Comparison of ENCODE assay signal across 30 cellular contexts in genomic region chr15:29207027-29207757, GRCh38.
"Had no signal": no experiment of that assay in that cellular context is flagged by ENCODE, and none has a peak within 500 bp of the region (broad histone marks: within the 10 kb centered on the region; RNA-seq: fewer than 3 reads in every experiment).

No MANE protein-coding gene starts in this region.

- H3K4me3 ChIP-seq: left lung, lower lobe of right lung, ovary, right atrium auricular region, skin epidermis, stomach, thoracic aorta, tibial artery, upper lobe of right lung, uterus had no signal

- DNase-seq: hypothalamus; immature natural killer cell; kidney; left colon; left lung; lower lobe of right lung; mammary epithelial cell; mesenchymal stem cell; naive thymus-derived CD8-positive, alpha-beta T cell; occipital lobe; ovary; stimulated activated CD4-positive, alpha-beta T cell treated with anti-CD3 and anti-CD28 coated beads, Interleukin-12 subunit alpha, Interleukin-12 subunit beta, amount 100 ng/mL, for 4 hours; stimulated activated CD4-positive, alpha-beta T cell treated with anti-CD3 and anti-CD28 coated beads, Interleukin-15, amount 100 ng/mL, for 24 hours; stimulated activated CD4-positive, alpha-beta T cell treated with anti-CD3 and anti-CD28 coated beads, Interleukin-2, amount 100 ng/mL, for 24 hours; stimulated activated CD4-positive, alpha-beta T cell treated with anti-CD3 and anti-CD28 coated beads, Interleukin-4, amount 100 ng/mL, for 1 hour; stimulated activated naive B cell treated with anti-CD40 and anti-IgM and Interleukin-4, amounts not matched to agents 10 μg/mL and 1 μg/mL and 100 μg/mL, for 72 hours; stimulated activated naive CD8-positive, alpha-beta T cell treated with anti-CD3 and anti-CD28 coated beads, Interleukin-15, Interleukin-2, amounts not matched to agents 100 U/mL and 50 U/mL, for 24 hours; stomach; tibial artery; trophoblast cell; upper lobe of right lung; uterus had no signal

- H3K27ac ChIP-seq: left lung, lower lobe of right lung, neutrophil, ovary, right atrium auricular region, skin epidermis, stomach, thoracic aorta, tibial artery, upper lobe of right lung, uterus had no signal

- H3K27me3 ChIP-seq: ovary, right atrium auricular region, tibial artery, upper lobe of right lung, uterus had no signal

- H3K27me3 Mint-ChIP-seq: progenitor cell of endocrine pancreas had no signal

- H3K9me3 Mint-ChIP-seq: immature natural killer cell, neural crest cell had no signal

- ATAC-seq: left colon; left lung; lower lobe of right lung; naive thymus-derived CD8-positive, alpha-beta T cell; sciatic nerve; stimulated activated naive B cell treated with anti-CD40 and anti-IgM and Interleukin-4, amounts not matched to agents 10 μg/mL and 1 μg/mL and 100 μg/mL, for 72 hours; stimulated activated naive CD8-positive, alpha-beta T cell treated with anti-CD3 and anti-CD28 coated beads, Interleukin-15, Interleukin-2, amounts not matched to agents 100 U/mL and 50 U/mL, for 24 hours; upper lobe of right lung had no signal

- H3K36me3 ChIP-seq: left lung, lower lobe of right lung, neutrophil, ovary, right atrium auricular region, stomach, thoracic aorta, tibial artery, upper lobe of right lung, uterus had no signal

- H3K4me3 Mint-ChIP-seq: immature natural killer cell; naive thymus-derived CD8-positive, alpha-beta T cell; nephron; neural crest cell; stimulated activated naive B cell treated with anti-CD40 and anti-IgM and Interleukin-4, amounts not matched to agents 10 μg/mL and 1 μg/mL and 100 μg/mL, for 72 hours had no signal

- H3K27ac Mint-ChIP-seq: immature natural killer cell; naive thymus-derived CD8-positive, alpha-beta T cell; nephron; progenitor cell of endocrine pancreas; stimulated activated naive B cell treated with anti-CD40 and anti-IgM and Interleukin-4, amounts not matched to agents 10 μg/mL and 1 μg/mL and 100 μg/mL, for 72 hours had no signal

- H3K4me1 ChIP-seq: left lung, lower lobe of right lung, right atrium auricular region, stomach, tibial artery, upper lobe of right lung, uterus had no signal

- H3K9me3 ChIP-seq: left lung, lower lobe of right lung, neutrophil, ovary, right atrium auricular region, thoracic aorta, tibial artery, upper lobe of right lung, uterus had no signal

- H3K36me3 Mint-ChIP-seq: immature natural killer cell; naive thymus-derived CD8-positive, alpha-beta T cell; stimulated activated naive B cell treated with anti-CD40 and anti-IgM and Interleukin-4, amounts not matched to agents 10 μg/mL and 1 μg/mL and 100 μg/mL, for 72 hours had no signal

- H3K4me1 Mint-ChIP-seq: immature natural killer cell; neural crest cell; stimulated activated naive B cell treated with anti-CD40 and anti-IgM and Interleukin-4, amounts not matched to agents 10 μg/mL and 1 μg/mL and 100 μg/mL, for 72 hours had no signal
